In the genomic region with DNA sequence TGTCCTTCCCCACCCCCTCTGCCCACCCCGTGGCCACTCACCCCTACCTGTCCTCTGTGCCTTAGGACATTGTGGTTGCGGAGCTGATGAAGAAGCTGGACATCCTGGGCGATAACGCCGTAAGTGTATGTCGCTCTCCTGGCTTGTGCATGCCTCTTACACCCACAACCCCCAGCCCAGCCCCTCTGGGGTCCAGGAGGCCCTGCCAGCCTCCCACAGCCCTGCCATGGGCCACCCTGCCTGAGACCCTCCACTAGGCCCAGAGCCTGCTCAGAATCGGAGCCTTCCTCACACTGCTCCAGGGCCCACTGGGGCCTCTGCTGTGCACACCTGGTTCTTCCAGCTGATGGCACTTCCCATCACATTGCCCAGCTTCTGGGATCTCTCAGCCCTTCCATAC, we compare ENCODE assay signal across 19 cellular contexts.
"Had no signal": no experiment of that assay in that cellular context is flagged by ENCODE, and none has a peak within 500 bp of the region (broad histone marks: within the 10 kb centered on the region; RNA-seq: fewer than 3 reads in every experiment).

No MANE protein-coding gene starts in this region.

- DNase-seq: activated CD4-positive, alpha-beta T cell treated with anti-CD3 and anti-CD28 coated beads for 48 hours; activated CD8-positive, alpha-beta memory T cell treated with anti-CD3 and anti-CD28 coated beads, Interleukin-2, amount 50 U/mL, for 48 hours; activated CD8-positive, alpha-beta T cell treated with anti-CD3 and anti-CD28 coated beads, Interleukin-2, amount 10 ng/mL, durations not matched to agents 7 days and 5 days; activated gamma-delta T cell treated with Interleukin-2 at 50 U/mL for 16 hours; activated naive CD8-positive, alpha-beta T cell treated with anti-CD3 and anti-CD28 coated beads for 36 hours; activated T-cell treated with anti-CD3 and anti-CD28 coated beads, Interleukin-2, amount 50 U/mL, for 72 hours; amniotic stem cell; caudate nucleus; stimulated activated CD4-positive, alpha-beta T cell treated with anti-CD3 and anti-CD28 coated beads, Interleukin-4, amount 100 ng/mL, for 4 hours; testis; upper lobe of left lung had no signal

- H3K36me3 Mint-ChIP-seq: activated naive CD8-positive, alpha-beta T cell treated with anti-CD3 and anti-CD28 coated beads for 36 hours; stimulated activated memory B cell treated with anti-CD40 and anti-IgM and Interleukin-4, amounts not matched to agents 10 μg/mL and 1 μg/mL and 100 μg/mL, for 72 hours had no signal

- H3K27me3 Mint-ChIP-seq: activated naive CD8-positive, alpha-beta T cell treated with anti-CD3 and anti-CD28 coated beads for 36 hours had no signal

- H3K9me3 ChIP-seq: ovary, SJSA1, testis, upper lobe of left lung had no signal

- H3K27ac Mint-ChIP-seq: activated CD8-positive, alpha-beta T cell treated with anti-CD3 and anti-CD28 coated beads, Interleukin-2, amount 10 ng/mL, durations not matched to agents 7 days and 5 days; activated naive CD8-positive, alpha-beta T cell treated with anti-CD3 and anti-CD28 coated beads for 36 hours; activated T-cell treated with anti-CD3 and anti-CD28 coated beads, Interleukin-2, amount 50 U/mL, for 72 hours; stimulated activated memory B cell treated with anti-CD40 and anti-IgM and Interleukin-4, amounts not matched to agents 10 μg/mL and 1 μg/mL and 100 μg/mL, for 72 hours; T-helper 1 cell treated with Interleukin-12 subunit alpha and Interleukin-12 subunit beta and Interleukin-4 antibody, amounts not matched to agents 30 μg/mL and 1 μg/mL, for 36 hours had no signal

- H3K9me3 Mint-ChIP-seq: activated naive CD8-positive, alpha-beta T cell treated with anti-CD3 and anti-CD28 coated beads for 36 hours; activated T-cell treated with anti-CD3 and anti-CD28 coated beads, Interleukin-2, amount 50 U/mL, for 72 hours; stimulated activated memory B cell treated with anti-CD40 and anti-IgM and Interleukin-4, amounts not matched to agents 10 μg/mL and 1 μg/mL and 100 μg/mL, for 72 hours; T-helper 1 cell treated with Interleukin-12 subunit alpha and Interleukin-12 subunit beta and Interleukin-4 antibody, amounts not matched to agents 30 μg/mL and 1 μg/mL, for 36 hours had no signal

- H3K4me1 ChIP-seq: SJSA1, testis, upper lobe of left lung had no signal

- H3K4me3 ChIP-seq: dorsolateral prefrontal cortex, ovary, SJSA1, smooth muscle cell, testis, upper lobe of left lung had no signal

- ATAC-seq: activated T-cell treated with anti-CD3 and anti-CD28 coated beads, Interleukin-2, amount 50 U/mL, for 72 hours; left lobe of liver; sciatic nerve; stimulated activated memory B cell treated with anti-CD40 and anti-IgM and Interleukin-4, amounts not matched to agents 10 μg/mL and 1 μg/mL and 100 μg/mL, for 72 hours had no signal

- H3K36me3 ChIP-seq: ovary, SJSA1, upper lobe of left lung had no signal

- H3K4me1 Mint-ChIP-seq: activated naive CD8-positive, alpha-beta T cell treated with anti-CD3 and anti-CD28 coated beads for 36 hours; stimulated activated memory B cell treated with anti-CD40 and anti-IgM and Interleukin-4, amounts not matched to agents 10 μg/mL and 1 μg/mL and 100 μg/mL, for 72 hours had no signal

- H3K4me3 Mint-ChIP-seq: activated CD8-positive, alpha-beta T cell treated with anti-CD3 and anti-CD28 coated beads, Interleukin-2, amount 10 ng/mL, durations not matched to agents 7 days and 5 days; activated naive CD8-positive, alpha-beta T cell treated with anti-CD3 and anti-CD28 coated beads for 36 hours; activated T-cell treated with anti-CD3 and anti-CD28 coated beads, Interleukin-2, amount 50 U/mL, for 72 hours; stimulated activated memory B cell treated with anti-CD40 and anti-IgM and Interleukin-4, amounts not matched to agents 10 μg/mL and 1 μg/mL and 100 μg/mL, for 72 hours; T-helper 1 cell treated with Interleukin-12 subunit alpha and Interleukin-12 subunit beta and Interleukin-4 antibody, amounts not matched to agents 30 μg/mL and 1 μg/mL, for 36 hours had no signal
